In genomic region chr12:75666126-75666979, GRCh38 we compare ENCODE assay signal across 1 cellular context.
A peak's percentile ranks its signal among the peaks of the same experiment; 100 is the strongest.
TF ChIP-seq lines count a peak whose summit lies in the region.

No MANE protein-coding gene starts in this region.

TF ChIP-seq in HepG2, 621 proteins besides CTCF, POLR2A, EP300 and RAD21 (continued from another document and continues in another):
- TF ChIP-seq ZSCAN25 (CRISPR knock-in tag; IDR thresholded peaks at IDR 0.05), result no peak
- no peak for TF ChIP-seq CSRNP2 (CRISPR knock-in tag; conservative IDR thresholded peaks at IDR 0.05; ENCODE audit: low read depth)
- peak; percentile 92; the same call in 1 of the 2 replicates for TF ChIP-seq AHDC1 (CRISPR knock-in tag; IDR thresholded peaks at IDR 0.05; ENCODE audit: borderline replicate concordance)
- no peak for TF ChIP-seq SATB2 (CRISPR knock-in tag; IDR thresholded peaks at IDR 0.05)
- peak; percentile 57; the same call in 1 of the 2 replicates for TF ChIP-seq ZNF792 (CRISPR knock-in tag; IDR thresholded peaks at IDR 0.05)
- 0 out of 2 replicates have a peak, but pooled peaks have one; percentile 28 for TF ChIP-seq ZMYM3 (CRISPR knock-in tag; IDR thresholded peaks at IDR 0.05)
- TF ChIP-seq ZKSCAN1 (IDR thresholded peaks at IDR 0.05; ENCODE audit: low read length), result no peak
- no peak for TF ChIP-seq GRHL1 (CRISPR knock-in tag; conservative IDR thresholded peaks at IDR 0.05)
- TF ChIP-seq ADNP (CRISPR knock-in tag; IDR thresholded peaks at IDR 0.05), result no peak
- no peak for TF ChIP-seq HNRNPK (IDR thresholded peaks at IDR 0.05; ENCODE audit: low read depth, low read length, poor library complexity, severe bottlenecking)
- TF ChIP-seq MATR3 (CRISPR knock-in tag; IDR thresholded peaks at IDR 0.05), result no peak
- TF ChIP-seq ZNF644 (CRISPR knock-in tag; IDR thresholded peaks at IDR 0.05; ENCODE audit: low read depth), result no peak
- TF ChIP-seq KIAA2018 (CRISPR knock-in tag; IDR thresholded peaks at IDR 0.05; ENCODE audit: borderline replicate concordance), result no peak
- no peak for TF ChIP-seq MXD4 (CRISPR knock-in tag; IDR thresholded peaks at IDR 0.05)
- no peak for TF ChIP-seq ZNF407 (CRISPR knock-in tag; IDR thresholded peaks at IDR 0.05; ENCODE audit: not compliant biosample characterization)
- no peak for TF ChIP-seq REXO4 (CRISPR knock-in tag; IDR thresholded peaks at IDR 0.05; ENCODE audit: borderline replicate concordance)
- TF ChIP-seq HNF1B (CRISPR knock-in tag; IDR thresholded peaks at IDR 0.05), result 0 out of 2 replicates have a peak, but pooled peaks have one; percentile 33
- TF ChIP-seq RXRA (CRISPR knock-in tag; IDR thresholded peaks at IDR 0.05), result peak; percentile 47; the same call in 1 of the 2 replicates
- TF ChIP-seq SOX6 (IDR thresholded peaks at IDR 0.05), result peak; percentile 60; the same call in 1 of the 2 replicates
- peak; percentile 96 for TF ChIP-seq SOX6 (CRISPR knock-in tag; IDR thresholded peaks at IDR 0.05)
- TF ChIP-seq ZBTB25 (CRISPR knock-in tag; IDR thresholded peaks at IDR 0.05), result peak; percentile 28; the same call in 1 of the 2 replicates
